In genomic region chr11:64526795-64527194, GRCh38 we compare ENCODE assay signal across 35 cellular contexts. TPM values are rescaled to one million over a fixed set of nuclear protein-coding genes. Genes with fewer than 3 reads are reported as not detected.
"Had no signal": no experiment of that assay in that cellular context is flagged by ENCODE, and none has a peak within 500 bp of the region (broad histone marks: within the 10 kb centered on the region; RNA-seq: fewer than 3 reads in every experiment).

No MANE protein-coding gene starts in this region.

- H3K27me3 ChIP-seq: right atrium auricular region, thyroid gland had no signal

- DNase-seq: dermis blood vessel endothelial cell; effector memory CD4-positive, alpha-beta T cell; esophagus squamous epithelium; foreskin melanocyte; glutamatergic neuron; heart right ventricle; hippocampal formation; left cardiac atrium; mammary epithelial cell; stimulated activated CD4-positive, alpha-beta T cell treated with anti-CD3 and anti-CD28 coated beads, Interleukin-12 subunit alpha, Interleukin-12 subunit beta, amount 100 ng/mL, for 4 hours; stimulated activated CD4-positive, alpha-beta T cell treated with anti-CD3 and anti-CD28 coated beads, Interleukin-1b, Interleukin-23, amount 100 ng/mL, for 48 hours; stimulated activated CD4-positive, alpha-beta T cell treated with anti-CD3 and anti-CD28 coated beads, Interleukin-4, amount 100 ng/mL, for 1 hour; stimulated activated CD8-positive, alpha-beta memory T cell treated with anti-CD3 and anti-CD28 coated beads, Interleukin-4, amount 100 ng/mL, for 48 hours; stimulated activated naive CD4-positive, alpha-beta T cell treated with Interleukin-2 at 50 U/mL for 16 hours; stomach; thyroid gland; trophoblast cell had no signal

- H3K4me1 ChIP-seq: esophagus squamous epithelium, heart right ventricle, left lung, parathyroid adenoma, prostate gland, right atrium auricular region, stomach, thyroid gland had no signal

- H3K36me3 ChIP-seq: esophagus squamous epithelium, heart right ventricle, left lung, prostate gland, right atrium auricular region, stomach, thyroid gland had no signal

- H2AFZ ChIP-seq: parathyroid adenoma had no signal

- FAIRE-seq: endothelial cell of umbilical vein, islet of Langerhans had no signal

- H3K4me2 ChIP-seq: smooth muscle cell had no signal

- H3K27ac ChIP-seq: coronary artery, esophagus squamous epithelium, heart right ventricle, left lung, parathyroid adenoma, prostate gland, right atrium auricular region, stomach, thyroid gland had no signal

- H3K79me2 ChIP-seq: parathyroid adenoma had no signal

- H3K9ac ChIP-seq: parathyroid adenoma had no signal

- H3K9me3 ChIP-seq: esophagus squamous epithelium, heart right ventricle, left lung, prostate gland, right atrium auricular region, stomach, thyroid gland had no signal

- ATAC-seq: heart right ventricle; left cardiac atrium; left lung; naive thymus-derived CD8-positive, alpha-beta T cell; sciatic nerve had no signal

- H3K4me3 ChIP-seq: coronary artery, esophagus squamous epithelium, heart right ventricle, left lung, prostate gland, right atrium auricular region, smooth muscle cell, stomach, thyroid gland had no signal

RNA-seq across cellular contexts. Expression of gene SLC22A11, which starts 28.9 kb away (rescaled TPM):
- total RNA-seq: dermis blood vessel endothelial cell; endothelial cell of umbilical vein; esophagus squamous epithelium; heart right ventricle; kidney epithelial cell; left cardiac atrium; left lung; mammary epithelial cell; mesenteric fat pad; myocyte; naive thymus-derived CD8-positive, alpha-beta T cell; osteoblast; prostate gland; right atrium auricular region; sciatic nerve; smooth muscle cell; stomach; subcutaneous adipose tissue; temporal lobe; thyroid gland; urinary bladder had no signal
- polyA plus RNA-seq: endothelial cell of umbilical vein; heart right ventricle; mammary epithelial cell; naive thymus-derived CD8-positive, alpha-beta T cell; neural cell; smooth muscle cell; stomach had no signal
